Comparison of ENCODE assay signal across 1 cellular context in the genomic region with DNA sequence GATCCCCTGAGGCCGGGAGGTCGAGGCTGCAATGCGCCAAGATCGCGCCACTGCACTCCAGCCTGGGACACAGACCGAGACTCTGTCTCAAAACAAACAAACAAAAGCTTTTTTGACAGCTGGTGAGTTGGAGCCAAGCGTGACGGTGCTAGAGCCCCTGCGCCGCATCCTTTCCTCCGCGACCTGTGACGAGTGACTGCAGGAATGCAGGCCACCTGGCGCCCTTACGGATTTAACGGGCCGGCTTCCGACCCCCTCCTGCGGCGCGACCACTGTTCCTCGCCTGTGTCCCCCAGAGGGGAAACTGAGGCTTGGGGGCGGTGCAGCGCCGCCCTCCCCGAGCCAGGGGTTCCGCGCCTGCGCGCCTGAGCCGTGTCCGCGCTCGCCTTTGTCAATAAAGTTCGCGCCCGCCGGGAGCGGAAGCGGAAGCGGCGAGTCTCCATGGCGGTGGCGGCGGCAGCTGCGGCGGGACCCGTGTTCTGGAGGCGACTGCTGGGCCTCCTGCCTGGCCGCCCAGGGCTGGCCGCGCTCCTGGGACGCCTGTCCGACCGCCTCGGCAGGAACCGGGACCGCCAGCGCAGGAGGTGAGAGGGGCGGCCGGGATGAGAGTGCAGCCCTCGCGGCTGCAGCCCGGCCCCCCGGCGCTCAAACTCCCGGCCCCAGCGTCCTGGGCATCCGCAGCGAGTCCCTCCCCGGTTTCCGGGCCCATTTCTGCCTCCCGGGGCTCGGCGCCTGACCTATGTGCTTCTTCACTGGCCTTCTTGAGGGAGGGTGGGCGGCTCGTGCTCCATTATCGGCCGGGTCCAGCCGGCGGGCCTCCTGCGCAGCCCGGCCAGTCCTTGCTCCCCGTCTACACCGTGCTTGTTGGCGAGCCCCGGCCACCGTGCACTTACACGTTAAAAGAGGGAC.
TF ChIP-seq lines count a peak whose summit lies in the region.

A gene with protein sequence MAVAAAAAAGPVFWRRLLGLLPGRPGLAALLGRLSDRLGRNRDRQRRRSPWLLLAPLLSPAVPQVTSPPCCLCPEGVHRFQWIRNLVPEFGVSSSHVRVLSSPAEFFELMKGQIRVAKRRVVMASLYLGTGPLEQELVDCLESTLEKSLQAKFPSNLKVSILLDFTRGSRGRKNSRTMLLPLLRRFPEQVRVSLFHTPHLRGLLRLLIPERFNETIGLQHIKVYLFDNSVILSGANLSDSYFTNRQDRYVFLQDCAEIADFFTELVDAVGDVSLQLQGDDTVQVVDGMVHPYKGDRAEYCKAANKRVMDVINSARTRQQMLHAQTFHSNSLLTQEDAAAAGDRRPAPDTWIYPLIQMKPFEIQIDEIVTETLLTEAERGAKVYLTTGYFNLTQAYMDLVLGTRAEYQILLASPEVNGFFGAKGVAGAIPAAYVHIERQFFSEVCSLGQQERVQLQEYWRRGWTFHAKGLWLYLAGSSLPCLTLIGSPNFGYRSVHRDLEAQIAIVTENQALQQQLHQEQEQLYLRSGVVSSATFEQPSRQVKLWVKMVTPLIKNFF (plus strand): TSS at position 425 of the 909 bp plus-strand sequence. CDS start 17 bp downstream, at position 442.

TF ChIP-seq in HepG2, 621 proteins besides CTCF, POLR2A, EP300 and RAD21 (continued from another document and continues in another):
- TF ChIP-seq, protein P1, sequence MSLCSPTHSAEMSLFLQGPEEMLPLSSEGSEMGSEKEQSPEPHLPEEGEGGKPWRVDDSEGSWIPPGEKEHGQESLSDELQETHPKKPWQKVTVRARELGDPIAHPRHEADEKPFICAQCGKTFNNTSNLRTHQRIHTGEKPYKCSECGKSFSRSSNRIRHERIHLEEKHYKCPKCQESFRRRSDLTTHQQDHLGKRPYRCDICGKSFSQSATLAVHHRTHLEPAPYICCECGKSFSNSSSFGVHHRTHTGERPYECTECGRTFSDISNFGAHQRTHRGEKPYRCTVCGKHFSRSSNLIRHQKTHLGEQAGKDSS (CRISPR knock-in tag; IDR thresholded peaks at IDR 0.05; ENCODE audit: borderline replicate concordance, low read depth): peak; percentile 77; the same call in 1 of the 2 replicates
- TF ChIP-seq SIN3A (IDR thresholded peaks at IDR 0.05; ENCODE audit: borderline replicate concordance, low read depth, low read length) (peak; percentile 98; the same call in 1 of the 2 replicates), RBM39 (IDR thresholded peaks at IDR 0.05; ENCODE audit: low read depth, low read length, poor library complexity, severe bottlenecking) (no peak), HMGA1 (CRISPR knock-in tag; conservative IDR thresholded peaks at IDR 0.05) (no peak), CEBPB (IDR thresholded peaks at IDR 0.05; ENCODE audit: borderline replicate concordance, low read depth, low read length) (no peak), TP53 (CRISPR knock-in tag; conservative IDR thresholded peaks at IDR 0.05) (no peak), CBX1 (IDR thresholded peaks at IDR 0.05; ENCODE audit: low read depth) (peak; percentile 92), JUN (CRISPR knock-in tag; IDR thresholded peaks at IDR 0.05) (peak; percentile 33; the same call in 1 of the 2 replicates), CCDC6 (CRISPR knock-in tag; IDR thresholded peaks at IDR 0.05) (no peak; the same call in 1 of the 2 replicates), NFIC (IDR thresholded peaks at IDR 0.05; ENCODE audit: low read length) (no peak), SMARCE1 (IDR thresholded peaks at IDR 0.05; ENCODE audit: borderline replicate concordance) (no peak), ZKSCAN1 (IDR thresholded peaks at IDR 0.05; ENCODE audit: low read length) (peak; percentile 89), SP140L (CRISPR knock-in tag; IDR thresholded peaks at IDR 0.05; ENCODE audit: borderline replicate concordance) (no peak; the same call in 1 of the 2 replicates), ZNF460 (CRISPR knock-in tag; IDR thresholded peaks at IDR 0.05; ENCODE audit: borderline replicate concordance) (peak; percentile 48; the same call in 1 of the 2 replicates), ZNF547 (CRISPR knock-in tag; IDR thresholded peaks at IDR 0.05) (peak; percentile 95), CREB1 (IDR thresholded peaks at IDR 0.05) (peak; percentile 36), CREB1 (CRISPR knock-in tag; IDR thresholded peaks at IDR 0.05) (no peak), HOXA3 (CRISPR knock-in tag; IDR thresholded peaks at IDR 0.05) (peak; percentile 98), ZNF12 (CRISPR knock-in tag; IDR thresholded peaks at IDR 0.05) (peak; percentile 63; the same call in 1 of the 2 replicates), HOXD1 (CRISPR knock-in tag; IDR thresholded peaks at IDR 0.05) (peak; percentile 71), ZNF256 (CRISPR knock-in tag; conservative IDR thresholded peaks at IDR 0.05) (0 out of 2 replicates have a peak, but pooled peaks have one; percentile 2), HNRNPK (IDR thresholded peaks at IDR 0.05; ENCODE audit: low read depth, low read length, poor library complexity, severe bottlenecking) (peak; percentile 71), ERF (CRISPR knock-in tag; IDR thresholded peaks at IDR 0.05) (peak; percentile 99)
- TF ChIP-seq, protein P2, sequence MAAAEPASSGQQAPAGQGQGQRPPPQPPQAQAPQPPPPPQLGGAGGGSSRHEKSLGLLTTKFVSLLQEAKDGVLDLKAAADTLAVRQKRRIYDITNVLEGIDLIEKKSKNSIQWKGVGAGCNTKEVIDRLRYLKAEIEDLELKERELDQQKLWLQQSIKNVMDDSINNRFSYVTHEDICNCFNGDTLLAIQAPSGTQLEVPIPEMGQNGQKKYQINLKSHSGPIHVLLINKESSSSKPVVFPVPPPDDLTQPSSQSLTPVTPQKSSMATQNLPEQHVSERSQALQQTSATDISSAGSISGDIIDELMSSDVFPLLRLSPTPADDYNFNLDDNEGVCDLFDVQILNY (CRISPR knock-in tag; conservative IDR thresholded peaks at IDR 0.05): peak; percentile 89
- TF ChIP-seq, protein P3, sequence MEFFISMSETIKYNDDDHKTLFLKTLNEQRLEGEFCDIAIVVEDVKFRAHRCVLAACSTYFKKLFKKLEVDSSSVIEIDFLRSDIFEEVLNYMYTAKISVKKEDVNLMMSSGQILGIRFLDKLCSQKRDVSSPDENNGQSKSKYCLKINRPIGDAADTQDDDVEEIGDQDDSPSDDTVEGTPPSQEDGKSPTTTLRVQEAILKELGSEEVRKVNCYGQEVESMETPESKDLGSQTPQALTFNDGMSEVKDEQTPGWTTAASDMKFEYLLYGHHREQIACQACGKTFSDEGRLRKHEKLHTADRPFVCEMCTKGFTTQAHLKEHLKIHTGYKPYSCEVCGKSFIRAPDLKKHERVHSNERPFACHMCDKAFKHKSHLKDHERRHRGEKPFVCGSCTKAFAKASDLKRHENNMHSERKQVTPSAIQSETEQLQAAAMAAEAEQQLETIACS (CRISPR knock-in tag; IDR thresholded peaks at IDR 0.05): peak; percentile 63; the same call in 1 of the 2 replicates
- TF ChIP-seq, protein P4, sequence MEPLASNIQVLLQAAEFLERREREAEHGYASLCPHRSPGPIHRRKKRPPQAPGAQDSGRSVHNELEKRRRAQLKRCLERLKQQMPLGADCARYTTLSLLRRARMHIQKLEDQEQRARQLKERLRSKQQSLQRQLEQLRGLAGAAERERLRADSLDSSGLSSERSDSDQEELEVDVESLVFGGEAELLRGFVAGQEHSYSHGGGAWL (CRISPR knock-in tag; IDR thresholded peaks at IDR 0.05): peak; percentile 87; the same call in 1 of the 2 replicates
- TF ChIP-seq, protein P5, sequence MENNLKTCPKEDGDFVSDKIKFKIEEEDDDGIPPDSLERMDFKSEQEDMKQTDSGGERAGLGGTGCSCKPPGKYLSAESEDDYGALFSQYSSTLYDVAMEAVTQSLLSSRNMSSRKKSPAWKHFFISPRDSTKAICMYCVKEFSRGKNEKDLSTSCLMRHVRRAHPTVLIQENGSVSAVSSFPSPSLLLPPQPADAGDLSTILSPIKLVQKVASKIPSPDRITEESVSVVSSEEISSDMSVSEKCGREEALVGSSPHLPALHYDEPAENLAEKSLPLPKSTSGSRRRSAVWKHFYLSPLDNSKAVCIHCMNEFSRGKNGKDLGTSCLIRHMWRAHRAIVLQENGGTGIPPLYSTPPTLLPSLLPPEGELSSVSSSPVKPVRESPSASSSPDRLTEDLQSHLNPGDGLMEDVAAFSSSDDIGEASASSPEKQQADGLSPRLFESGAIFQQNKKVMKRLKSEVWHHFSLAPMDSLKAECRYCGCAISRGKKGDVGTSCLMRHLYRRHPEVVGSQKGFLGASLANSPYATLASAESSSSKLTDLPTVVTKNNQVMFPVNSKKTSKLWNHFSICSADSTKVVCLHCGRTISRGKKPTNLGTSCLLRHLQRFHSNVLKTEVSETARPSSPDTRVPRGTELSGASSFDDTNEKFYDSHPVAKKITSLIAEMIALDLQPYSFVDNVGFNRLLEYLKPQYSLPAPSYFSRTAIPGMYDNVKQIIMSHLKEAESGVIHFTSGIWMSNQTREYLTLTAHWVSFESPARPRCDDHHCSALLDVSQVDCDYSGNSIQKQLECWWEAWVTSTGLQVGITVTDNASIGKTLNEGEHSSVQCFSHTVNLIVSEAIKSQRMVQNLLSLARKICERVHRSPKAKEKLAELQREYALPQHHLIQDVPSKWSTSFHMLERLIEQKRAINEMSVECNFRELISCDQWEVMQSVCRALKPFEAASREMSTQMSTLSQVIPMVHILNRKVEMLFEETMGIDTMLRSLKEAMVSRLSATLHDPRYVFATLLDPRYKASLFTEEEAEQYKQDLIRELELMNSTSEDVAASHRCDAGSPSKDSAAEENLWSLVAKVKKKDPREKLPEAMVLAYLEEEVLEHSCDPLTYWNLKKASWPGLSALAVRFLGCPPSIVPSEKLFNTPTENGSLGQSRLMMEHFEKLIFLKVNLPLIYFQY (CRISPR knock-in tag; IDR thresholded peaks at IDR 0.05; ENCODE audit: borderline replicate concordance): peak; percentile 75
- TF ChIP-seq, protein P6, sequence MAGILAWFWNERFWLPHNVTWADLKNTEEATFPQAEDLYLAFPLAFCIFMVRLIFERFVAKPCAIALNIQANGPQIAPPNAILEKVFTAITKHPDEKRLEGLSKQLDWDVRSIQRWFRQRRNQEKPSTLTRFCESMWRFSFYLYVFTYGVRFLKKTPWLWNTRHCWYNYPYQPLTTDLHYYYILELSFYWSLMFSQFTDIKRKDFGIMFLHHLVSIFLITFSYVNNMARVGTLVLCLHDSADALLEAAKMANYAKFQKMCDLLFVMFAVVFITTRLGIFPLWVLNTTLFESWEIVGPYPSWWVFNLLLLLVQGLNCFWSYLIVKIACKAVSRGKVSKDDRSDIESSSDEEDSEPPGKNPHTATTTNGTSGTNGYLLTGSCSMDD (CRISPR knock-in tag; IDR thresholded peaks at IDR 0.05): no peak
- TF ChIP-seq, protein P7, sequence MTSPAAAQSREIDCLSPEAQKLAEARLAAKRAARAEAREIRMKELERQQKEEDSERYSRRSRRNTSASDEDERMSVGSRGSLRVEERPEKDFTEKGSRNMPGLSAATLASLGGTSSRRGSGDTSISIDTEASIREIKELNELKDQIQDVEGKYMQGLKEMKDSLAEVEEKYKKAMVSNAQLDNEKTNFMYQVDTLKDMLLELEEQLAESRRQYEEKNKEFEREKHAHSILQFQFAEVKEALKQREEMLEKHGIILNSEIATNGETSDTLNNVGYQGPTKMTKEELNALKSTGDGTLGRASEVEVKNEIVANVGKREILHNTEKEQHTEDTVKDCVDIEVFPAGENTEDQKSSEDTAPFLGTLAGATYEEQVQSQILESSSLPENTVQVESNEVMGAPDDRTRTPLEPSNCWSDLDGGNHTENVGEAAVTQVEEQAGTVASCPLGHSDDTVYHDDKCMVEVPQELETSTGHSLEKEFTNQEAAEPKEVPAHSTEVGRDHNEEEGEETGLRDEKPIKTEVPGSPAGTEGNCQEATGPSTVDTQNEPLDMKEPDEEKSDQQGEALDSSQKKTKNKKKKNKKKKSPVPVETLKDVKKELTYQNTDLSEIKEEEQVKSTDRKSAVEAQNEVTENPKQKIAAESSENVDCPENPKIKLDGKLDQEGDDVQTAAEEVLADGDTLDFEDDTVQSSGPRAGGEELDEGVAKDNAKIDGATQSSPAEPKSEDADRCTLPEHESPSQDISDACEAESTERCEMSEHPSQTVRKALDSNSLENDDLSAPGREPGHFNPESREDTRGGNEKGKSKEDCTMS (CRISPR knock-in tag; conservative IDR thresholded peaks at IDR 0.05): no peak
- TF ChIP-seq, protein P8, sequence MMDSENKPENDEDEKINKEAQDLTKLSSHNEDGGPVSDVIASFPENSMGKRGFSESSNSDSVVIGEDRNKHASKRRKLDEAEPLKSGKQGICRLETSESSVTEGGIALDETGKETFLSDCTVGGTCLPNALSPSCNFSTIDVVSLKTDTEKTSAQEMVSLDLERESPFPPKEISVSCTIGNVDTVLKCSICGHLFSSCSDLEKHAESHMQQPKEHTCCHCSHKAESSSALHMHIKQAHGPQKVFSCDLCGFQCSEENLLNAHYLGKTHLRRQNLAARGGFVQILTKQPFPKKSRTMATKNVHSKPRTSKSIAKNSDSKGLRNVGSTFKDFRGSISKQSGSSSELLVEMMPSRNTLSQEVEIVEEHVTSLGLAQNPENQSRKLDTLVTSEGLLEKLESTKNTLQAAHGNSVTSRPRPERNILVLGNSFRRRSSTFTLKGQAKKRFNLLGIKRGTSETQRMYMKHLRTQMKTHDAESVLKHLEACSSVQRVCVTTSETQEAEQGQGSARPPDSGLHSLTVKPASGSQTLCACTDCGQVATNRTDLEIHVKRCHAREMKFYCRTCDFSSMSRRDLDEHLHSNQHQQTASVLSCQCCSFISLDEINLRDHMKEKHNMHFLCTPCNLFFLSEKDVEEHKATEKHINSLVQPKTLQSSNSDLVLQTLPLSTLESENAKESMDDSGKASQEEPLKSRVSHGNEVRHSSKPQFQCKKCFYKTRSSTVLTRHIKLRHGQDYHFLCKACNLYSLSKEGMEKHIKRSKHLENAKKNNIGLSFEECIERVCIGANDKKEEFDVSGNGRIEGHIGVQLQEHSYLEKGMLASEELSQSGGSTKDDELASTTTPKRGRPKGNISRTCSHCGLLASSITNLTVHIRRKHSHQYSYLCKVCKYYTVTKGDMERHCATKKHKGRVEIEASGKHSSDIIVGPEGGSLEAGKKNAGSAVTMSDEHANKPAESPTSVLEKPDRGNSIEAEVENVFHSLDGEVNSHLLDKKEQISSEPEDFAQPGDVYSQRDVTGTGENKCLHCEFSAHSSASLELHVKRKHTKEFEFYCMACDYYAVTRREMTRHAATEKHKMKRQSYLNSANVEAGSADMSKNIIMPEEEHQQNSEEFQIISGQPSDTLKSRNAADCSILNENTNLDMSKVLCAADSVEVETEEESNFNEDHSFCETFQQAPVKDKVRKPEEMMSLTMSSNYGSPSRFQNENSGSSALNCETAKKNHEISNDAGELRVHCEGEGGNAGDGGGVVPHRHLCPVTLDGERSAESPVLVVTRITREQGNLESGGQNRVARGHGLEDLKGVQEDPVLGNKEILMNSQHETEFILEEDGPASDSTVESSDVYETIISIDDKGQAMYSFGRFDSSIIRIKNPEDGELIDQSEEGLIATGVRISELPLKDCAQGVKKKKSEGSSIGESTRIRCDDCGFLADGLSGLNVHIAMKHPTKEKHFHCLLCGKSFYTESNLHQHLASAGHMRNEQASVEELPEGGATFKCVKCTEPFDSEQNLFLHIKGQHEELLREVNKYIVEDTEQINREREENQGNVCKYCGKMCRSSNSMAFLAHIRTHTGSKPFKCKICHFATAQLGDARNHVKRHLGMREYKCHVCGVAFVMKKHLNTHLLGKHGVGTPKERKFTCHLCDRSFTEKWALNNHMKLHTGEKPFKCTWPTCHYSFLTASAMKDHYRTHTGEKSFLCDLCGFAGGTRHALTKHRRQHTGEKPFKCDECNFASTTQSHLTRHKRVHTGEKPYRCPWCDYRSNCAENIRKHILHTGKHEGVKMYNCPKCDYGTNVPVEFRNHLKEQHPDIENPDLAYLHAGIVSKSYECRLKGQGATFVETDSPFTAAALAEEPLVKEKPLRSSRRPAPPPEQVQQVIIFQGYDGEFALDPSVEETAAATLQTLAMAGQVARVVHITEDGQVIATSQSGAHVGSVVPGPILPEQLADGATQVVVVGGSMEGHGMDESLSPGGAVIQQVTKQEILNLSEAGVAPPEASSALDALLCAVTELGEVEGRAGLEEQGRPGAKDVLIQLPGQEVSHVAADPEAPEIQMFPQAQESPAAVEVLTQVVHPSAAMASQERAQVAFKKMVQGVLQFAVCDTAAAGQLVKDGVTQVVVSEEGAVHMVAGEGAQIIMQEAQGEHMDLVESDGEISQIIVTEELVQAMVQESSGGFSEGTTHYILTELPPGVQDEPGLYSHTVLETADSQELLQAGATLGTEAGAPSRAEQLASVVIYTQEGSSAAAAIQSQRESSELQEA (CRISPR knock-in tag; IDR thresholded peaks at IDR 0.05; ENCODE audit: not compliant biosample characterization): peak; percentile 93
